ENCODE assay signal across 1 cellular context in genomic region chr3:45185461-45185860, GRCh38.
TF ChIP-seq lines count a peak whose summit lies in the region.

No MANE protein-coding gene starts in this region.

TF ChIP-seq in IMR-90, 13 proteins besides CTCF, POLR2A, EP300 and RAD21:
- no peak for TF ChIP-seq CHD1 (IDR thresholded peaks at IDR 0.05; ENCODE audit: low read depth, low read length)
- no peak for TF ChIP-seq USF2 (IDR thresholded peaks at IDR 0.05; ENCODE audit: low read depth, low read length)
- no peak for TF ChIP-seq MAFK (IDR thresholded peaks at IDR 0.05; ENCODE audit: low read depth, low read length)
- TF ChIP-seq ELK1 (IDR thresholded peaks at IDR 0.05; ENCODE audit: borderline replicate concordance, low read depth, low read length), result no peak
- no peak for TF ChIP-seq BHLHE40 (IDR thresholded peaks at IDR 0.05; ENCODE audit: low read depth, low read length)
